9 cellular contexts compared by ENCODE assay signal in the genomic region with DNA sequence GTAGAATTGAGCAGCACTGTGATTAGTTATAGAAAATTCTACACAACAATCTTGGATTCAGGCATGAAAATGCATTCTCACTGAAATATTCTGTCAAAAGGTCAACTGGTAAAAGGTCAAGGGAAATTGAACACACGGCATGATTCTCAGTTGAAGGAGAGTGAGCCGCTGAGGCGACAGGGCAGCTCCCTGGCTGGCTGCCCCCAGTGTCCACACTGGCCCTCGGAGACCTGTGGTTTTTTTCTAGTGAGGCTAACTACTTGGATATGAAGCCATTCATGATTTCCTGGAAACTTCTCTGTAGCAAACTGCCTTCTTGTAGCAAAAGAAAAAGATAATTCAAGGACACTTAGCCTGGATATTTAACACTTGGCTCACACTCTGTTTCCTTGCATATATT. TPM values are rescaled to one million over a fixed set of nuclear protein-coding genes. Genes with fewer than 3 reads are reported as not detected.
DNase-seq lines count a peak whose midpoint lies in the region; ATAC-seq and TF ChIP-seq lines count a peak whose summit lies in the region.
"Had no signal": no experiment of that assay in that cellular context is flagged by ENCODE, and none has a peak within 500 bp of the region (broad histone marks: within the 10 kb centered on the region; RNA-seq: fewer than 3 reads in every experiment).

No MANE protein-coding gene starts in this region.

- intact Hi-C loops in Right ventricle myocardium superior (cut with DNase I): no loop called here

- H3K4me3 ChIP-seq in BLaER1 (no peak overlapping the region), parathyroid adenoma (ENCODE audit: low read depth, low read length) (no peak overlapping the region)

- DNase-seq in Right ventricle myocardium superior (peak; percentile 85), NAMALWA (ENCODE audit: low spot score) (no peak), NCI-H1105 (lab: John Stamatoyannopoulos, UW) (no peak)
- DNase-seq: CD4-positive, alpha-beta memory T cell had no signal

- H3K9me3 ChIP-seq in BLaER1 (no peaks in the 10 kb centered on the region), parathyroid adenoma (ENCODE audit: control insufficient read depth, low read length) (no peaks in the 10 kb centered on the region)

- no peaks in the 10 kb centered on the region for H4K20me1 ChIP-seq in BLaER1

- no peaks in the 10 kb centered on the region for H3K79me2 ChIP-seq in parathyroid adenoma

- H3K27ac ChIP-seq in BLaER1 (no peak overlapping the region), parathyroid adenoma (peak overlapping the region; percentile 34)

- H3K4me2 ChIP-seq in BLaER1 (peak overlapping the region; percentile 27; the same call in 1 of the 2 replicates), parathyroid adenoma (ENCODE audit: low read length) (no peak overlapping the region)

- peak; percentile 74 for ATAC-seq in SK-N-SH treated with all-trans-retinoic acid at 6 μM for 48 hours
- ATAC-seq in Right ventricle myocardium superior (ENCODE audit: poor library complexity): peak; percentile 94
- ATAC-seq in GM21447 (IDR thresholded peaks at IDR 0.05; ENCODE audit: unreplicated experiment): no peak
- ATAC-seq in HG02759 (IDR thresholded peaks at IDR 0.05; ENCODE audit: unreplicated experiment): no peak

- no peak overlapping the region for H2AFZ ChIP-seq in parathyroid adenoma

- H3K9ac ChIP-seq in BLaER1 (no peak overlapping the region), parathyroid adenoma (no peak overlapping the region)

- H3K36me3 ChIP-seq in BLaER1: no peaks in the 10 kb centered on the region
- no peaks in the 10 kb centered on the region for H3K36me3 ChIP-seq in parathyroid adenoma (ENCODE audit: control insufficient read depth, insufficient read depth, low read length)

- H3K27me3 ChIP-seq in BLaER1: no peaks in the 10 kb centered on the region
- no peaks in the 10 kb centered on the region for H3K27me3 ChIP-seq in parathyroid adenoma (ENCODE audit: control insufficient read depth, insufficient read depth, low read length)

- TF ChIP-seq CTCF in parathyroid adenoma (IDR thresholded peaks at IDR 0.05): no peak

- peaks cover 7% of the 10 kb centered on the region; the same call in 1 of the 2 replicates for H3K4me1 ChIP-seq in BLaER1
- no peaks in the 10 kb centered on the region for H3K4me1 ChIP-seq in parathyroid adenoma

TF ChIP-seq in SK-N-SH treated with all-trans-retinoic acid at 6 μM for 48 hours, 23 proteins besides CTCF, POLR2A, EP300 and RAD21:
- TF ChIP-seq, protein P1, sequence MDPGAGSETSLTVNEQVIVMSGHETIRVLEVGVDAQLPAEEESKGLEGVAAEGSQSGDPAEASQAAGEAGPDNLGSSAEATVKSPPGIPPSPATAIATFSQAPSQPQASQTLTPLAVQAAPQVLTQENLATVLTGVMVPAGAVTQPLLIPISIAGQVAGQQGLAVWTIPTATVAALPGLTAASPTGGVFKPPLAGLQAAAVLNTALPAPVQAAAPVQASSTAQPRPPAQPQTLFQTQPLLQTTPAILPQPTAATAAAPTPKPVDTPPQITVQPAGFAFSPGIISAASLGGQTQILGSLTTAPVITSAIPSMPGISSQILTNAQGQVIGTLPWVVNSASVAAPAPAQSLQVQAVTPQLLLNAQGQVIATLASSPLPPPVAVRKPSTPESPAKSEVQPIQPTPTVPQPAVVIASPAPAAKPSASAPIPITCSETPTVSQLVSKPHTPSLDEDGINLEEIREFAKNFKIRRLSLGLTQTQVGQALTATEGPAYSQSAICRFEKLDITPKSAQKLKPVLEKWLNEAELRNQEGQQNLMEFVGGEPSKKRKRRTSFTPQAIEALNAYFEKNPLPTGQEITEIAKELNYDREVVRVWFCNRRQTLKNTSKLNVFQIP (CRISPR knock-in tag; IDR thresholded peaks at IDR 0.05; ENCODE audit: borderline replicate concordance, low read depth): no peak
- TF ChIP-seq ARNTL (CRISPR knock-in tag; IDR thresholded peaks at IDR 0.05; ENCODE audit: borderline replicate concordance, low read depth) (no peak), ZFP3 (CRISPR knock-in tag; IDR thresholded peaks at IDR 0.05) (no peak), ISL1 (CRISPR knock-in tag; IDR thresholded peaks at IDR 0.05) (no peak)
- TF ChIP-seq, protein P2, sequence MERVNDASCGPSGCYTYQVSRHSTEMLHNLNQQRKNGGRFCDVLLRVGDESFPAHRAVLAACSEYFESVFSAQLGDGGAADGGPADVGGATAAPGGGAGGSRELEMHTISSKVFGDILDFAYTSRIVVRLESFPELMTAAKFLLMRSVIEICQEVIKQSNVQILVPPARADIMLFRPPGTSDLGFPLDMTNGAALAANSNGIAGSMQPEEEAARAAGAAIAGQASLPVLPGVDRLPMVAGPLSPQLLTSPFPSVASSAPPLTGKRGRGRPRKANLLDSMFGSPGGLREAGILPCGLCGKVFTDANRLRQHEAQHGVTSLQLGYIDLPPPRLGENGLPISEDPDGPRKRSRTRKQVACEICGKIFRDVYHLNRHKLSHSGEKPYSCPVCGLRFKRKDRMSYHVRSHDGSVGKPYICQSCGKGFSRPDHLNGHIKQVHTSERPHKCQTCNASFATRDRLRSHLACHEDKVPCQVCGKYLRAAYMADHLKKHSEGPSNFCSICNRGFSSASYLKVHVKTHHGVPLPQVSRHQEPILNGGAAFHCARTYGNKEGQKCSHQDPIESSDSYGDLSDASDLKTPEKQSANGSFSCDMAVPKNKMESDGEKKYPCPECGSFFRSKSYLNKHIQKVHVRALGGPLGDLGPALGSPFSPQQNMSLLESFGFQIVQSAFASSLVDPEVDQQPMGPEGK (CRISPR knock-in tag; IDR thresholded peaks at IDR 0.05; ENCODE audit: borderline replicate concordance): no peak

RNA-seq across cellular contexts. Expression of a gene that starts 37.2 kb away (rescaled TPM):
- total RNA-seq in Right ventricle myocardium superior: not detected
- total RNA-seq: CD4-positive, alpha-beta memory T cell had no signal

RNA-seq across cellular contexts. Expression of a gene that starts 43.0 kb away (rescaled TPM):
- not detected for total RNA-seq in Right ventricle myocardium superior
- total RNA-seq: CD4-positive, alpha-beta memory T cell had no signal

Comparison
In these comparisons a context has a peak if more than half of its experiments do, and no peak if none do; other contexts are left out.
1. ATAC-seq: peak in SK-N-SH treated with all-trans-retinoic acid at 6 μM for 48 hours (single experiment) and Right ventricle myocardium superior (single experiment); none in GM21447 (single experiment) and HG02759 (single experiment).